In the genomic region with DNA sequence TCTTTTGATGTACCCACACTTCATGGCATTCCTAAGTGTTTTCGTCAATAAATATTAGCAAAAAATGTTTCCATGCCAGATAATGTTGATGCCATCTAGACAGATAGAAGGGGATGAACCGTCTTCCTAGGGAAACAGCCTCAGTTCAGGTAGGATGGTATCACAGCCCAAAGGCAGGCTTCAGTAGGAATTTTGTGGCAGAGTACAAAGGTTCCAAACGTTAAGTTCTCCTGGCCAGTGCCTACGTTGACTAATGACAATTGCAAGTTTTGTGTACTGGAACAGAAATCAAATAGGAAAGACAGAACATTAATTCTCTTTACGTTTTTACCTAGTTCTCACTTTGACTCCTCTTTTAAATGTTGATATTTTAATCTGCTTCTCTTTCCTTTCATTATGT, we compare ENCODE assay signal across 25 cellular contexts.
A peak's percentile ranks its signal among the peaks of the same experiment; 100 is the strongest.
DNase-seq lines count a peak whose midpoint lies in the region; ATAC-seq, FAIRE-seq and TF ChIP-seq lines count a peak whose summit lies in the region.
"Had no signal": no experiment of that assay in that cellular context is flagged by ENCODE, and none has a peak within 500 bp of the region (broad histone marks: within the 10 kb centered on the region; RNA-seq: fewer than 3 reads in every experiment).

No MANE protein-coding gene starts in this region.

- H3K4me1 Mint-ChIP-seq in activated CD4-positive, alpha-beta T cell treated with anti-CD3 and anti-CD28 coated beads for 36 hours: peaks cover 1% of the 10 kb centered on the region
- H3K4me1 Mint-ChIP-seq: B cell had no signal

- H3K4ac ChIP-seq in neuronal stem cell (ENCODE audit: low read length): peak overlapping the region; percentile 84

- intact Hi-C loops in HepG2 (cut with micrococcal nuclease; ENCODE audit: unreplicated experiment): no loop called here
- intact Hi-C loops in activated CD4-positive, alpha-beta T cell treated with anti-CD3 and anti-CD28 coated beads for 36 hours (cut with DNase I, micrococcal nuclease): no loop called here

- no peak for FAIRE-seq in HepG2 (lab: Jason Lieb, UNC)
- FAIRE-seq: A549, GM12878, GM12892, GM18507 had no signal

- H3K9me3 ChIP-seq in liver (ENCODE audit: control insufficient read depth in 4 of 4, low read length in 3 of 4) (no peaks in the 10 kb centered on the region), HepG2 (ENCODE audit: low read length) (no peaks in the 10 kb centered on the region), neuronal stem cell (replicated peaks in 1 of 2; ENCODE audit: control insufficient read depth in 2 of 2, insufficient read depth in 1 of 2, low read depth in 1 of 2, low read length in 2 of 2) (peaks cover 0 to 11% of the 10 kb centered on the region in 2 donors)
- H3K9me3 ChIP-seq: A549 had no signal

- in situ Hi-C loops in HepG2 (cut with HindIII; ENCODE audit: extremely low pct_ligation_motif_present, low pct_unique_long_range_greater_than_20kb): no loop called here

- H2BK15ac ChIP-seq in neuronal stem cell (ENCODE audit: low read length): no peak overlapping the region

- peaks cover 0 to 2% (median 0%) of the 10 kb centered on the region in 4 donors for H3K4me1 ChIP-seq in liver (ENCODE audit: control insufficient read depth in 4 of 4, insufficient read depth in 4 of 4, low read length in 3 of 4)
- peaks cover 4% of the 10 kb centered on the region; the same call in 1 of the 2 replicates for H3K4me1 ChIP-seq in HepG2 (ENCODE audit: insufficient read depth, low read length)
- no peaks in the 10 kb centered on the region for H3K4me1 ChIP-seq in neuronal stem cell (ENCODE audit: control insufficient read depth in 2 of 2, insufficient read depth in 1 of 2, low read depth in 1 of 2, low read length in 2 of 2)
- H3K4me1 ChIP-seq: A549; BLaER1 treated with 17β-estradiol and CSF1 and Interleukin-3, amounts not matched to agents 10 nM and 100 nM had no signal

- peaks cover 2% of the 10 kb centered on the region for H3K9me3 Mint-ChIP-seq in activated CD4-positive, alpha-beta T cell treated with anti-CD3 and anti-CD28 coated beads for 36 hours (ENCODE audit: low read depth)
- H3K9me3 Mint-ChIP-seq: CD4-positive, alpha-beta T cell; CD8-positive, alpha-beta T cell had no signal

- H3K4me3 Mint-ChIP-seq in activated CD4-positive, alpha-beta T cell treated with anti-CD3 and anti-CD28 coated beads for 36 hours: no peak overlapping the region
- H3K4me3 Mint-ChIP-seq: B cell; CD4-positive, alpha-beta T cell; CD8-positive, alpha-beta T cell had no signal

- no peak overlapping the region for H4K91ac ChIP-seq in neuronal stem cell (ENCODE audit: low read depth, low read length, poor library complexity)

- TF ChIP-seq RAD21 in liver (IDR thresholded peaks at IDR 0.05) (no peak), HepG2 (CRISPR knock-in tag; IDR thresholded peaks at IDR 0.05) (no peak)

- no peak overlapping the region for H2BK120ac ChIP-seq in neuronal stem cell (ENCODE audit: low read depth, low read length)

- no peak overlapping the region for H2BK5ac ChIP-seq in neuronal stem cell (ENCODE audit: low read length)

- no peaks in the 10 kb centered on the region for H3K27me3 Mint-ChIP-seq in activated CD4-positive, alpha-beta T cell treated with anti-CD3 and anti-CD28 coated beads for 36 hours
- H3K27me3 Mint-ChIP-seq: B cell; CD4-positive, alpha-beta T cell had no signal

- POLR2A ChIA-PET in HepG2 (lab: Yijun Ruan, JAX): no interaction called here
- POLR2A ChIA-PET in activated CD4-positive, alpha-beta T cell treated with anti-CD3 and anti-CD28 coated beads for 36 hours (lab: Charles Lee): interaction anchor here (0.5 kb wide), 1 partner anchor 29 kb away, joined by 4 read pairs; no protein-coding TSS in a partner anchor

- H4K20me1 ChIP-seq in HepG2 (ENCODE audit: insufficient read depth, low read length): no peaks in the 10 kb centered on the region
- H4K20me1 ChIP-seq: BLaER1 treated with 17β-estradiol and CSF1 and Interleukin-3, amounts not matched to agents 10 nM and 100 nM had no signal

- H3K4me3 ChIP-seq in liver (ENCODE audit: low read depth in 1 of 3, low read length in 3 of 3) (no peak overlapping the region), HepG2 (replicated peaks in 1 of 3; ENCODE audit: insufficient read depth in 1 of 3, low read depth in 2 of 3, low read length in 3 of 3) (no peak overlapping the region), neuronal stem cell (ENCODE audit: low read length in 2 of 2) (no peak overlapping the region)
- H3K4me3 ChIP-seq: A549; BLaER1 treated with 17β-estradiol and CSF1 and Interleukin-3, amounts not matched to agents 10 nM and 100 nM; GM12878 had no signal

- H3K14ac ChIP-seq in neuronal stem cell (ENCODE audit: low read length): no peak overlapping the region

- H3K18ac ChIP-seq in neuronal stem cell (ENCODE audit: low read length): no peak overlapping the region

- TF ChIP-seq POLR2A in HepG2 (IDR thresholded peaks at IDR 0.05; ENCODE audit: insufficient read depth in 1 of 2, low read depth in 2 of 2, low read length in 2 of 2) (no peak), erythroblast (IDR thresholded peaks at IDR 0.05; ENCODE audit: low read length) (no peak)

- no peak overlapping the region for H2BK12ac ChIP-seq in neuronal stem cell (ENCODE audit: low read length)

- WGBS in liver: 65% methylated on average over 5 of the region's 5 CpGs
- WGBS in HepG2 (ENCODE audit: low lambda C conversion rate): 81% methylated on average over 5 of the region's 5 CpGs
- no CpG with 5 or more reads among the region's 5 CpGs for WGBS in neuronal stem cell (ENCODE audit: extremely low coverage in 2 of 2, insufficient read length in 2 of 2, insufficient replicate concordance in 1 of 2), 2 donors

- no TSS peak for BruUV-seq in HepG2 (replicated peaks; lab: Mats Ljungman, UMichigan)

- H3K36me3 ChIP-seq in liver (ENCODE audit: control insufficient read depth in 4 of 4, insufficient read depth in 3 of 4, low read depth in 1 of 4, low read length in 3 of 4): peaks cover 0 to 2% (median 0%) of the 10 kb centered on the region in 4 donors
- peaks cover 0 to under 1% of the 10 kb centered on the region in 2 experiments; a peak in 2 of 5 replicates for H3K36me3 ChIP-seq in HepG2 (replicated peaks in 1 of 2; ENCODE audit: control insufficient read depth in 1 of 2, insufficient read depth in 2 of 2, low read length in 2 of 2)
- H3K36me3 ChIP-seq in neuronal stem cell (replicated peaks in 1 of 2; ENCODE audit: control insufficient read depth in 2 of 2, insufficient read depth in 2 of 2, low read length in 2 of 2): peaks cover 2 to 54% of the 10 kb centered on the region in 2 donors

- TF ChIP-seq CTCF in liver (IDR thresholded peaks at IDR 0.05; ENCODE audit: low read depth, low read length, missing input control) (no peak), HepG2 (CRISPR knock-in tag; IDR thresholded peaks at IDR 0.05) (no peak)

- H3K27ac ChIP-seq in liver (ENCODE audit: low read depth in 1 of 2, low read length in 2 of 2): no peak overlapping the region
- no peak overlapping the region for H3K27ac ChIP-seq in HepG2 (ENCODE audit: extremely low read length, insufficient read depth, low read length)
- H3K27ac ChIP-seq in neuronal stem cell (replicated peaks; ENCODE audit: low read length): no peak overlapping the region
- H3K27ac ChIP-seq: 22Rv1; A549; BLaER1 treated with 17β-estradiol and CSF1 and Interleukin-3, amounts not matched to agents 10 nM and 100 nM; C4-2B had no signal

- H3K27ac Mint-ChIP-seq in activated CD4-positive, alpha-beta T cell treated with anti-CD3 and anti-CD28 coated beads for 36 hours: no peak overlapping the region
- H3K27ac Mint-ChIP-seq: B cell; CD4-positive, alpha-beta T cell; CD8-positive, alpha-beta T cell had no signal

- no peaks in the 10 kb centered on the region for H3K79me1 ChIP-seq in neuronal stem cell (ENCODE audit: low read depth, low read length)

- no peak overlapping the region for H2AK5ac ChIP-seq in neuronal stem cell (ENCODE audit: low read depth, low read length)

- ATAC-seq in HepG2: no peak
- peak; percentile 93 for ATAC-seq in left lobe of liver
- no peak for ATAC-seq in activated CD4-positive, alpha-beta T cell treated with anti-CD3 and anti-CD28 coated beads for 36 hours
- ATAC-seq: A549; CD8-positive, alpha-beta T cell; GM12878 had no signal

- H3K79me2 ChIP-seq in HepG2 (ENCODE audit: insufficient read depth, low read length): no peaks in the 10 kb centered on the region

- no peak overlapping the region for H3K4me2 ChIP-seq in HepG2 (ENCODE audit: low read depth, low read length)
- no peak overlapping the region for H3K4me2 ChIP-seq in neuronal stem cell (ENCODE audit: insufficient read depth, low read length, poor library complexity, severe bottlenecking)
- H3K4me2 ChIP-seq: A549; BLaER1 treated with 17β-estradiol and CSF1 and Interleukin-3, amounts not matched to agents 10 nM and 100 nM had no signal

- no peaks in the 10 kb centered on the region for H3K27me3 ChIP-seq in liver (ENCODE audit: control insufficient read depth in 4 of 4, insufficient read depth in 4 of 4, low read length in 3 of 4)
- no peaks in the 10 kb centered on the region; a peak in 1 of 5 replicates for H3K27me3 ChIP-seq in HepG2 (ENCODE audit: control insufficient read depth in 1 of 2, insufficient read depth in 2 of 2, low read length in 2 of 2)
- H3K27me3 ChIP-seq in neuronal stem cell (ENCODE audit: control insufficient read depth in 3 of 3, insufficient read depth in 3 of 3, low read depth in 1 of 3, low read length in 3 of 3): no peaks in the 10 kb centered on the region
- H3K27me3 ChIP-seq: BLaER1 treated with 17β-estradiol and CSF1 and Interleukin-3, amounts not matched to agents 10 nM and 100 nM had no signal

- CTCF ChIA-PET in HepG2 (lab: Yijun Ruan, JAX; ENCODE audit: low intra/inter-chr PET ratio, low total read pairs): no interaction called here
- CTCF ChIA-PET in activated CD4-positive, alpha-beta T cell treated with anti-CD3 and anti-CD28 coated beads for 36 hours (lab: Charles Lee): no interaction called here

- H3K9ac ChIP-seq in liver (ENCODE audit: low read depth in 1 of 2, low read length in 2 of 2): no peak overlapping the region
- no peak overlapping the region for H3K9ac ChIP-seq in HepG2 (ENCODE audit: insufficient read depth, low read depth, low read length)
- H3K9ac ChIP-seq in neuronal stem cell (ENCODE audit: low read depth, low read length, poor library complexity): no peak overlapping the region
- H3K9ac ChIP-seq: BLaER1 treated with 17β-estradiol and CSF1 and Interleukin-3, amounts not matched to agents 10 nM and 100 nM had no signal

- peaks cover 16% of the 10 kb centered on the region for H3K36me3 Mint-ChIP-seq in activated CD4-positive, alpha-beta T cell treated with anti-CD3 and anti-CD28 coated beads for 36 hours (ENCODE audit: low read depth)

- H2AFZ ChIP-seq in HepG2 (ENCODE audit: low read length): no peak overlapping the region
- H2AFZ ChIP-seq in neuronal stem cell (ENCODE audit: low read length): no peak overlapping the region

- H3K23ac ChIP-seq in neuronal stem cell (ENCODE audit: low read depth, low read length, poor library complexity): no peak overlapping the region

- DNase-seq in HepG2 (ENCODE audit: low spot score) (no peak), left lobe of liver (ENCODE audit: low spot score) (no peak), neuronal stem cell (ENCODE audit: low spot score) (no peak), erythroblast (lab: John Stamatoyannopoulos, UW) (no peak)
- DNase-seq in activated CD4-positive, alpha-beta T cell treated with anti-CD3 and anti-CD28 coated beads for 36 hours: no peak
- no peak for DNase-seq in activated CD8-positive, alpha-beta memory T cell treated with anti-CD3 and anti-CD28 coated beads, Interleukin-2, amount 50 U/mL, for 4 hours
- DNase-seq: AML-193; CD4-positive, alpha-beta T cell; CD8-positive, alpha-beta T cell; DMS 273 treated with DMSO at 0.1 percent for 48 hours; DMS153; DMS53; DMS79; DND-41; EL; GDM1 had no signal

- no peak overlapping the region for H4K8ac ChIP-seq in neuronal stem cell (ENCODE audit: low read depth, low read length)

- TF ChIP-seq EP300 in HepG2 (IDR thresholded peaks at IDR 0.05; ENCODE audit: low read depth in 2 of 2, low read length in 2 of 2): no peak
- TF ChIP-seq EP300 in HepG2 (CRISPR knock-in tag; IDR thresholded peaks at IDR 0.05; ENCODE audit: borderline replicate concordance): no peak
